ENCODE assay signal across 26 cellular contexts in the genomic region with DNA sequence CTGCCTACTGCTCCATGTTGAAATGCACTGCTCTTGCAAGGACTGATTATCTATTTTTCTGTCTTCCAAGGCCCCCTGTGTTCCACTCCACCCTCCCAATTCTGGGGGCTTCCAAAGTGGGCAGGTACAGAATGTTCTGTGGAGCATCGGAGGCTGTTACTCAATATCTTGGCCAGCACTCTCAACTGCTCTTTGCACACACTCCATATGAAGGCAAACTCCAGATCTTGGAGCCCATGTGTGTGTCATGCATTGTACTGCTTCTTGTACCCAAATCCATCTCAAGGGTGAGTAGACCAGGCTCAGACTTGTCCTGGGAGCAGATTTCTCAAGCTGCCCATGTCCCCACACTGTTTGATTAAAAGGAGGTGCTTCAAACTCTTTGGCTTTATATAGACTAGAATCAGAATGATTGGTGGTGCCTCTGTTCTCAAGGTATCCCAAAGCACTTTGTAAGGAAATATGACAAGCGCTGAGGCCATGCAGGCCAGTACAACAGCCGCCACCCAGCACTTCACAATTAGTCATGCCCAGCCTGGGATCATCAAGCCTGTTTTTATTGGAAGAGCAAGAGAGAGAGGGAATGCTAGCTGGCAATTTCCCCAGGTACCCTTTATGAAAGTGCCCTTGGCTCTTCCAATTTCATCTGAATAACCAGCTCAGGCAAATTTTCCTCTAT. TPM values are rescaled to one million over a fixed set of nuclear protein-coding genes. Genes with fewer than 3 reads are reported as not detected.
DNase-seq lines count a peak whose midpoint lies in the region; ATAC-seq and TF ChIP-seq lines count a peak whose summit lies in the region.
"Had no signal": no experiment of that assay in that cellular context is flagged by ENCODE, and none has a peak within 500 bp of the region (broad histone marks: within the 10 kb centered on the region; RNA-seq: fewer than 3 reads in every experiment).

No MANE protein-coding gene starts in this region.

- peaks cover 20% of the 10 kb centered on the region for H3K4me1 Mint-ChIP-seq in chondrocyte (ENCODE audit: low read depth)
- H3K4me1 Mint-ChIP-seq: activated naive CD8-positive, alpha-beta T cell treated with anti-CD3 and anti-CD28 coated beads, Interleukin-2, amount 10 ng/mL, durations not matched to agents 7 days and 5 days; neural crest cell; stimulated activated naive CD8-positive, alpha-beta T cell treated with anti-CD3 and anti-CD28 coated beads, Interleukin-15, amount 100 ng/mL, for 72 hours had no signal

- H3K4me3 ChIP-seq in right cardiac atrium (ENCODE audit: low read length) (no peak overlapping the region), thyroid gland (replicated peaks in 1 of 3) (no peak overlapping the region)
- H3K4me3 ChIP-seq: BLaER1 treated with 17β-estradiol and CSF1 and Interleukin-3, amounts not matched to agents 10 nM and 100 nM; GM12878; PC-9; vagina had no signal

- H3K27ac ChIP-seq in right cardiac atrium (ENCODE audit: low read length) (peak overlapping the region; percentile 27), thyroid gland (no peak overlapping the region)
- H3K27ac ChIP-seq: BLaER1 treated with 17β-estradiol and CSF1 and Interleukin-3, amounts not matched to agents 10 nM and 100 nM; KMS-11; PC-9; vagina had no signal

- no peaks in the 10 kb centered on the region for H3K36me3 ChIP-seq in thyroid gland
- H3K36me3 ChIP-seq: vagina had no signal

- H3K27ac Mint-ChIP-seq in chondrocyte (ENCODE audit: unreplicated experiment): peak overlapping the region; percentile 25
- H3K27ac Mint-ChIP-seq: activated naive CD8-positive, alpha-beta T cell treated with anti-CD3 and anti-CD28 coated beads, Interleukin-2, amount 10 ng/mL, durations not matched to agents 7 days and 5 days; activated T-helper 1 cell treated with anti-CD3 and anti-CD28 coated beads, Interleukin-12 subunit alpha, Interleukin-12 subunit beta, Interleukin-2, Interleukin-4 antibody, amounts not matched to agents 30 ng/mL and 10 ng/mL and 1 ng/mL, durations not matched to agents 14 hours and 24 hours and 36 hours; stimulated activated naive CD8-positive, alpha-beta T cell treated with anti-CD3 and anti-CD28 coated beads, Interleukin-15, amount 100 ng/mL, for 72 hours had no signal

- ATAC-seq in right cardiac atrium (peak in 1 of 2 donors; percentile 50), HG03521 (IDR thresholded peaks at IDR 0.05; ENCODE audit: unreplicated experiment) (no peak), HG03439 (IDR thresholded peaks at IDR 0.05; ENCODE audit: unreplicated experiment) (no peak)
- ATAC-seq: activated CD4-positive, CD25-positive, alpha-beta regulatory T cell treated with anti-CD3 and anti-CD28 coated beads, Interleukin-2, amount 50 U/mL, for 24 hours; GM12878; left colon; stimulated activated naive CD8-positive, alpha-beta T cell treated with anti-CD3 and anti-CD28 coated beads, Interleukin-15, amount 100 ng/mL, for 72 hours had no signal

- TF ChIP-seq CTCF in chondrocyte (IDR thresholded peaks at IDR 0.05): no peak
- no peak for TF ChIP-seq CTCF in thyroid gland (IDR thresholded peaks at IDR 0.05)

- intact Hi-C loops in right cardiac atrium (cut with DNase I) (no loop called here), thyroid gland (cut with DNase I) (no loop called here)

- peaks cover 3% of the 10 kb centered on the region for H3K9me3 Mint-ChIP-seq in chondrocyte (ENCODE audit: low read depth)
- H3K9me3 Mint-ChIP-seq: activated naive CD8-positive, alpha-beta T cell treated with anti-CD3 and anti-CD28 coated beads, Interleukin-2, amount 10 ng/mL, durations not matched to agents 7 days and 5 days; activated T-helper 1 cell treated with anti-CD3 and anti-CD28 coated beads, Interleukin-12 subunit alpha, Interleukin-12 subunit beta, Interleukin-2, Interleukin-4 antibody, amounts not matched to agents 30 ng/mL and 10 ng/mL and 1 ng/mL, durations not matched to agents 14 hours and 24 hours and 36 hours; neural crest cell; stimulated activated naive CD8-positive, alpha-beta T cell treated with anti-CD3 and anti-CD28 coated beads, Interleukin-15, amount 100 ng/mL, for 72 hours had no signal

- peaks cover 3% of the 10 kb centered on the region for H3K4me1 ChIP-seq in right cardiac atrium (ENCODE audit: control insufficient read depth, insufficient read depth, low read length)
- H3K4me1 ChIP-seq in thyroid gland: no peaks in the 10 kb centered on the region
- H3K4me1 ChIP-seq: BLaER1 treated with 17β-estradiol and CSF1 and Interleukin-3, amounts not matched to agents 10 nM and 100 nM had no signal

- TF ChIP-seq POLR2A in thyroid gland (IDR thresholded peaks at IDR 0.05): no peak

- DNase-seq in M059J (ENCODE audit: low read depth) (peak; percentile 67), chondrocyte (ENCODE audit: low spot score) (no peak), right cardiac atrium (peak in 1 of 3 donors; percentile 21), thyroid gland (peak; percentile 35 to 63), iPS-NIHi7 (ENCODE audit: extremely low spot score) (no peak)
- DNase-seq: activated CD8-positive, alpha-beta memory T cell treated with anti-CD3 and anti-CD28 coated beads for 24 hours; activated naive CD8-positive, alpha-beta T cell treated with anti-CD3 and anti-CD28 coated beads, Interleukin-2, amount 10 ng/mL, durations not matched to agents 7 days and 5 days; effector CD4-positive, alpha-beta T cell; GF-D8; left colon; NCI-H1105; NCI-H2171; NCI-H774; PC-9; SK-N-SH; stimulated activated naive CD8-positive, alpha-beta T cell treated with anti-CD3 and anti-CD28 coated beads, Interleukin-15, amount 100 ng/mL, for 72 hours; T-helper 9 cell had no signal

- no peaks in the 10 kb centered on the region for H3K27me3 Mint-ChIP-seq in chondrocyte (ENCODE audit: low read depth)
- H3K27me3 Mint-ChIP-seq: activated naive CD8-positive, alpha-beta T cell treated with anti-CD3 and anti-CD28 coated beads, Interleukin-2, amount 10 ng/mL, durations not matched to agents 7 days and 5 days; stimulated activated naive CD8-positive, alpha-beta T cell treated with anti-CD3 and anti-CD28 coated beads, Interleukin-15, amount 100 ng/mL, for 72 hours had no signal

- no peaks in the 10 kb centered on the region for H3K27me3 ChIP-seq in right cardiac atrium (ENCODE audit: control insufficient read depth, insufficient read depth)
- no peaks in the 10 kb centered on the region for H3K27me3 ChIP-seq in thyroid gland
- H3K27me3 ChIP-seq: BLaER1 treated with 17β-estradiol and CSF1 and Interleukin-3, amounts not matched to agents 10 nM and 100 nM; vagina had no signal

- 73% methylated on average over 3 of the region's 3 CpGs for WGBS in right cardiac atrium
- WGBS in thyroid gland, 2 donors: 53 to 66% methylated on average over 3 of the region's 3 CpGs

- H3K36me3 Mint-ChIP-seq in chondrocyte (ENCODE audit: low read depth): no peaks in the 10 kb centered on the region
- H3K36me3 Mint-ChIP-seq: activated naive CD8-positive, alpha-beta T cell treated with anti-CD3 and anti-CD28 coated beads, Interleukin-2, amount 10 ng/mL, durations not matched to agents 7 days and 5 days had no signal

- H3K4me3 Mint-ChIP-seq in chondrocyte (ENCODE audit: unreplicated experiment): no peak overlapping the region
- H3K4me3 Mint-ChIP-seq: activated naive CD8-positive, alpha-beta T cell treated with anti-CD3 and anti-CD28 coated beads, Interleukin-2, amount 10 ng/mL, durations not matched to agents 7 days and 5 days; activated T-helper 1 cell treated with anti-CD3 and anti-CD28 coated beads, Interleukin-12 subunit alpha, Interleukin-12 subunit beta, Interleukin-2, Interleukin-4 antibody, amounts not matched to agents 30 ng/mL and 10 ng/mL and 1 ng/mL, durations not matched to agents 14 hours and 24 hours and 36 hours; neural crest cell; stimulated activated naive CD8-positive, alpha-beta T cell treated with anti-CD3 and anti-CD28 coated beads, Interleukin-15, amount 100 ng/mL, for 72 hours had no signal

- no peaks in the 10 kb centered on the region for H3K9me3 ChIP-seq in right cardiac atrium (ENCODE audit: control insufficient read depth, low read length)
- no peaks in the 10 kb centered on the region for H3K9me3 ChIP-seq in thyroid gland
- H3K9me3 ChIP-seq: BLaER1 treated with 17β-estradiol and CSF1 and Interleukin-3, amounts not matched to agents 10 nM and 100 nM; SK-N-SH; vagina had no signal

RNA-seq across cellular contexts. Expression of a gene that starts 44.3 kb away (rescaled TPM):
- 2.7 and 4.2 TPM in 2 replicates for total RNA-seq in M059J (2014; rRNA removed; shearing (Covaris generic))
- total RNA-seq in chondrocyte (3.3 to 4.2 TPM (median 4.0 TPM) in 3 replicates), right cardiac atrium (10 to 100 TPM; 13.1 to 20.5 (median 16.1) TPM), thyroid gland (10 to 100 TPM in 3 of 4 donors, 1 to 10 TPM in 1; 5.2 to 15.0 (median 11.6) TPM)
- polyA plus RNA-seq in right cardiac atrium: 3.4 TPM
- total RNA-seq: activated naive CD8-positive, alpha-beta T cell treated with anti-CD3 and anti-CD28 coated beads, Interleukin-2, amount 10 ng/mL, durations not matched to agents 7 days and 5 days; activated T-helper 1 cell treated with anti-CD3 and anti-CD28 coated beads, Interleukin-12 subunit alpha, Interleukin-12 subunit beta, Interleukin-2, Interleukin-4 antibody, amounts not matched to agents 30 ng/mL and 10 ng/mL and 1 ng/mL, durations not matched to agents 14 hours and 24 hours and 36 hours; GM12878 had no signal
- polyA plus RNA-seq: SK-N-SH had no signal

Comparison
In these comparisons a context has a peak if more than half of its experiments do, and no peak if none do; other contexts are left out.
1. DNase-seq: peak in M059J (single experiment) and thyroid gland (2 of 2); none in chondrocyte (single experiment) and iPS-NIHi7 (single experiment).